ENCODE assay signal across 21 cellular contexts in genomic region chr15:25838871-25839195, GRCh38. TPM values are rescaled to one million over a fixed set of nuclear protein-coding genes. Genes with fewer than 3 reads are reported as not detected.
"Had no signal": no experiment of that assay in that cellular context is flagged by ENCODE, and none has a peak within 500 bp of the region (broad histone marks: within the 10 kb centered on the region; RNA-seq: fewer than 3 reads in every experiment).

No MANE protein-coding gene starts in this region.

- H3K4me3 Mint-ChIP-seq: stimulated activated effector memory CD8-positive, alpha-beta T cell treated with anti-CD3 and anti-CD28 coated beads, Interleukin-12 subunit alpha, Interleukin-12 subunit beta, amount 100 ng/mL, for 72 hours; stimulated activated naive CD8-positive, alpha-beta T cell treated with anti-CD3 and anti-CD28 coated beads, Interleukin-15, Interleukin-2, amounts not matched to agents 100 ng/mL and 50 ng/mL, for 24 hours had no signal

- H3K27me3 Mint-ChIP-seq: naive thymus-derived CD4-positive, alpha-beta T cell; stimulated activated naive CD8-positive, alpha-beta T cell treated with anti-CD3 and anti-CD28 coated beads, Interleukin-15, Interleukin-2, amounts not matched to agents 100 ng/mL and 50 ng/mL, for 24 hours had no signal

- H3K9me3 ChIP-seq: colonic mucosa, pancreas, right lobe of liver, tibial nerve, upper lobe of right lung, vagina had no signal

- DNase-seq: colonic mucosa; dermis blood vessel endothelial cell; foreskin keratinocyte; kidney; left colon; left ventricle myocardium superior; mesendoderm; naive thymus-derived CD4-positive, alpha-beta T cell; occipital lobe; pancreas; right lobe of liver; stimulated activated CD4-positive, alpha-beta T cell treated with anti-CD3 and anti-CD28 coated beads, Interleukin-4, amount 100 ng/mL, for 1 hour; stimulated activated CD8-positive, alpha-beta memory T cell treated with anti-CD3 and anti-CD28 coated beads, Interleukin-4, amount 100 ng/mL, for 48 hours; upper lobe of right lung had no signal

- ATAC-seq: foreskin keratinocyte; left colon; left ventricle myocardium superior; naive thymus-derived CD4-positive, alpha-beta T cell; pancreas; right lobe of liver; upper lobe of right lung had no signal

- H3K9me3 Mint-ChIP-seq: naive thymus-derived CD4-positive, alpha-beta T cell; stimulated activated effector memory CD8-positive, alpha-beta T cell treated with anti-CD3 and anti-CD28 coated beads, Interleukin-12 subunit alpha, Interleukin-12 subunit beta, amount 100 ng/mL, for 72 hours; stimulated activated naive CD8-positive, alpha-beta T cell treated with anti-CD3 and anti-CD28 coated beads, Interleukin-15, Interleukin-2, amounts not matched to agents 100 ng/mL and 50 ng/mL, for 24 hours had no signal

- H2AFZ ChIP-seq: hepatocyte had no signal

- H3K36me3 ChIP-seq: colonic mucosa, pancreas, right lobe of liver, tibial nerve, upper lobe of right lung, vagina had no signal

- H3K4me3 ChIP-seq: colonic mucosa, hepatocyte, lung, pancreas, right lobe of liver, tibial nerve, upper lobe of right lung, vagina had no signal

- H3K27ac Mint-ChIP-seq: progenitor cell of endocrine pancreas; stimulated activated effector memory CD8-positive, alpha-beta T cell treated with anti-CD3 and anti-CD28 coated beads, Interleukin-12 subunit alpha, Interleukin-12 subunit beta, amount 100 ng/mL, for 72 hours; stimulated activated naive CD8-positive, alpha-beta T cell treated with anti-CD3 and anti-CD28 coated beads, Interleukin-15, Interleukin-2, amounts not matched to agents 100 ng/mL and 50 ng/mL, for 24 hours had no signal

- H3K79me2 ChIP-seq: hepatocyte had no signal

- H3K36me3 Mint-ChIP-seq: stimulated activated effector memory CD8-positive, alpha-beta T cell treated with anti-CD3 and anti-CD28 coated beads, Interleukin-12 subunit alpha, Interleukin-12 subunit beta, amount 100 ng/mL, for 72 hours had no signal

- H3K4me1 ChIP-seq: colonic mucosa, foreskin keratinocyte, pancreas, right lobe of liver, tibial nerve, upper lobe of right lung, vagina had no signal

- H3K27me3 ChIP-seq: colonic mucosa, foreskin keratinocyte, hepatocyte, pancreas, right lobe of liver, tibial nerve, upper lobe of right lung, vagina had no signal

- H3K27ac ChIP-seq: colonic mucosa, foreskin keratinocyte, hepatocyte, pancreas, right lobe of liver, tibial nerve, upper lobe of right lung, vagina had no signal

- H3K4me2 ChIP-seq: hepatocyte had no signal

RNA-seq across cellular contexts. Expression of gene ATP10A, which starts 24.3 kb away (rescaled TPM):
- total RNA-seq: foreskin keratinocyte had no signal
- polyA plus RNA-seq: foreskin keratinocyte had no signal
